ENCODE assay signal across 20 cellular contexts in the genomic region with DNA sequence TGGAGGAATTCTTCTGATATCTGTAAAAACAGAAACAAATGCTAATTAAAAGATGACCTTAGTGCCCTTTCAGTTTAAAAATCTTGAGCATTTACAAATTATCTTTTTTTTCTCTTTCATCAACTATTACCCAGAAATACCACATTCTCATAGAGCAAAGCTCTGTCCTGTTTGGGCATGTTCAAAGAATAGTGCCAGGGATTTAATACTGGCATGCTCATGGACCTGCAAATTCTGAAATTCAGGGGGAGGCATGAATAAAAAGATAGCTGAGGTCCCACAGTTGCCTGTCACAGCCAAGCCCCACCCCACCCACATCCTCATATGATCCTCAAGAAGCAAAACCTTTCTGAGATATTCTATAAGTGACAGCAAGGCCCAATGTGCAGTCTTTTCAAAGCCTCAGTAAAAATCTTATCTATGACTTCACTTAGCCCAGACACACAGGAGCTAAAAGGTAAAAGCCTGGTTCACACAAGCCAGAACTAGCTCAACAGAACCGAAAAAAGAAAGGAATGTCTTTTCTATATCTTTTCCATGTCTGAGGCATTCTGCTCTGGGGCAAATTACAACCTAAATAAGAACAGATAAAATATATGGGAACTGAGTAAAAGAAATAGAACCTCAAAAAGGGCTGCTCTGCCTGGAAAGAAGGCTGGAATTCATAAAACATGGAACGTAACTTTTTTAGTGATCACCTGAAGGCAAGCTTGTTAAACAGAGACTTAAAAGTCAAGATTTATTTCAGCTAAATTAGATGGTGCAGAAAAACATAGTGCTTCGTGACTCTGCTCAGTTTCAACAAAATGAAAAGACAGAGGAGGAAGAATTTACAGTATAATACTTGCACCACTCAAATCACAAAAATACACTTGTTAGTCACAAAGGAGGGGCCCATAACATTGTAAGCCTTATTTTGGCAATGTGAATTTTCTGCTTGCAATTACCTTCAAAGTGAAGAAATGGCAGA. TPM values are rescaled to one million over a fixed set of nuclear protein-coding genes. Genes with fewer than 3 reads are reported as not detected.
DNase-seq lines count a peak whose midpoint lies in the region; ATAC-seq and TF ChIP-seq lines count a peak whose summit lies in the region.
"Had no signal": no experiment of that assay in that cellular context is flagged by ENCODE, and none has a peak within 500 bp of the region (broad histone marks: within the 10 kb centered on the region; RNA-seq: fewer than 3 reads in every experiment).

No MANE protein-coding gene starts in this region.

- peaks cover 46% of the 10 kb centered on the region for H4K20me1 ChIP-seq in IMR-90 (ENCODE audit: insufficient read depth, low read length)

- no peaks in the 10 kb centered on the region for H3K36me3 Mint-ChIP-seq in chondrocyte (ENCODE audit: low read depth)
- H3K36me3 Mint-ChIP-seq in stimulated activated memory B cell treated with anti-CD40 and anti-IgM and Interleukin-4, amounts not matched to agents 10 μg/mL and 1 μg/mL and 100 μg/mL, for 72 hours, result no peaks in the 10 kb centered on the region
- H3K36me3 Mint-ChIP-seq: activated naive CD8-positive, alpha-beta T cell treated with anti-CD3 and anti-CD28 coated beads for 36 hours had no signal

- H3K4me1 Mint-ChIP-seq in chondrocyte (ENCODE audit: low read depth), result peaks cover 55% of the 10 kb centered on the region
- H3K4me1 Mint-ChIP-seq in stimulated activated memory B cell treated with anti-CD40 and anti-IgM and Interleukin-4, amounts not matched to agents 10 μg/mL and 1 μg/mL and 100 μg/mL, for 72 hours, result no peaks in the 10 kb centered on the region
- H3K4me1 Mint-ChIP-seq: activated naive CD8-positive, alpha-beta T cell treated with anti-CD3 and anti-CD28 coated beads for 36 hours; stimulated activated naive CD8-positive, alpha-beta T cell treated with anti-CD3 and anti-CD28 coated beads, Interleukin-15, amount 100 ng/mL, for 72 hours had no signal

- H3K9me1 ChIP-seq in IMR-90 (ENCODE audit: insufficient read depth, low read length), result peaks cover 20% of the 10 kb centered on the region

- no peak overlapping the region for H3K14ac ChIP-seq in IMR-90 (replicated peaks; ENCODE audit: low read depth, low read length)

- peak overlapping the region; percentile 85 for H3K27ac Mint-ChIP-seq in chondrocyte (ENCODE audit: unreplicated experiment)
- H3K27ac Mint-ChIP-seq in stimulated activated memory B cell treated with anti-CD40 and anti-IgM and Interleukin-4, amounts not matched to agents 10 μg/mL and 1 μg/mL and 100 μg/mL, for 72 hours, result no peak overlapping the region
- H3K27ac Mint-ChIP-seq: activated naive CD8-positive, alpha-beta T cell treated with anti-CD3 and anti-CD28 coated beads for 36 hours; activated T-cell treated with anti-CD3 and anti-CD28 coated beads, Interleukin-2, amount 50 U/mL, for 72 hours; H9; stimulated activated naive CD8-positive, alpha-beta T cell treated with anti-CD3 and anti-CD28 coated beads, Interleukin-15, amount 100 ng/mL, for 72 hours had no signal

- no TSS peak for BruUV-seq in IMR-90 (replicated peaks; lab: Mats Ljungman, UMichigan)

- peaks cover 39 to 78% of the 10 kb centered on the region in 2 experiments for H3K79me1 ChIP-seq in IMR-90 (ENCODE audit: low read depth in 1 of 2, low read length in 2 of 2)

- peak overlapping the region; percentile 45 for H3K4me3 Mint-ChIP-seq in chondrocyte (ENCODE audit: unreplicated experiment)
- H3K4me3 Mint-ChIP-seq in stimulated activated memory B cell treated with anti-CD40 and anti-IgM and Interleukin-4, amounts not matched to agents 10 μg/mL and 1 μg/mL and 100 μg/mL, for 72 hours, result no peak overlapping the region
- H3K4me3 Mint-ChIP-seq: activated naive CD8-positive, alpha-beta T cell treated with anti-CD3 and anti-CD28 coated beads for 36 hours; activated T-cell treated with anti-CD3 and anti-CD28 coated beads, Interleukin-2, amount 50 U/mL, for 72 hours; H9; stimulated activated naive CD8-positive, alpha-beta T cell treated with anti-CD3 and anti-CD28 coated beads, Interleukin-15, amount 100 ng/mL, for 72 hours had no signal

- peak overlapping the region; percentile 61 for H3K4me2 ChIP-seq in IMR-90 (ENCODE audit: low read depth, low read length)

- ATAC-seq in IMR-90 (ENCODE audit: low read depth), result peak; percentile 6
- no peak for ATAC-seq in stimulated activated memory B cell treated with anti-CD40 and anti-IgM and Interleukin-4, amounts not matched to agents 10 μg/mL and 1 μg/mL and 100 μg/mL, for 72 hours
- ATAC-seq: activated T-cell treated with anti-CD3 and anti-CD28 coated beads, Interleukin-2, amount 50 U/mL, for 72 hours; sciatic nerve; stimulated activated naive CD8-positive, alpha-beta T cell treated with anti-CD3 and anti-CD28 coated beads, Interleukin-15, amount 100 ng/mL, for 72 hours had no signal

- no peak overlapping the region for H2BK120ac ChIP-seq in IMR-90 (ENCODE audit: low read depth, low read length)

- DNase-seq in IMR-90 (no peak), chondrocyte (ENCODE audit: low spot score) (no peak), stomach (no peak), GM19240 (ENCODE audit: insufficient read length, low spot score) (no peak), dedifferentiated amniotic fluid mesenchymal stem cell (ENCODE audit: extremely low spot score) (no peak), NCI-H146 (lab: John Stamatoyannopoulos, UW) (no peak)
- DNase-seq: activated CD4-positive, CD25-positive, alpha-beta regulatory T cell treated with anti-CD3 and anti-CD28 coated beads, Interleukin-2, amount 50 U/mL, for 72 hours; activated CD8-positive, alpha-beta memory T cell treated with anti-CD3 and anti-CD28 coated beads for 24 hours; activated naive CD8-positive, alpha-beta T cell treated with anti-CD3 and anti-CD28 coated beads for 36 hours; activated T-cell treated with anti-CD3 and anti-CD28 coated beads, Interleukin-2, amount 50 U/mL, for 72 hours; dorsolateral prefrontal cortex; H9; stimulated activated CD4-positive, alpha-beta T cell treated with anti-CD3 and anti-CD28 coated beads, Interleukin-1b, Interleukin-23, amount 100 ng/mL, for 48 hours; stimulated activated naive CD8-positive, alpha-beta T cell treated with anti-CD3 and anti-CD28 coated beads, Interleukin-15, amount 100 ng/mL, for 72 hours; T-helper 9 cell had no signal

- no peak for TF ChIP-seq RAD21 in IMR-90 (IDR thresholded peaks at IDR 0.05; ENCODE audit: low read length)

- H4K5ac ChIP-seq in IMR-90 (ENCODE audit: low read depth, low read length), result no peak overlapping the region

- no peak overlapping the region for H2AK9ac ChIP-seq in IMR-90 (replicated peaks; ENCODE audit: low read depth, low read length, poor library complexity)

- H2BK5ac ChIP-seq in IMR-90 (ENCODE audit: low read depth, low read length, poor library complexity, severe bottlenecking), result peak overlapping the region; percentile 3

- H3K9me3 Mint-ChIP-seq in chondrocyte (ENCODE audit: low read depth), result no peaks in the 10 kb centered on the region
- no peaks in the 10 kb centered on the region for H3K9me3 Mint-ChIP-seq in stimulated activated memory B cell treated with anti-CD40 and anti-IgM and Interleukin-4, amounts not matched to agents 10 μg/mL and 1 μg/mL and 100 μg/mL, for 72 hours
- H3K9me3 Mint-ChIP-seq: activated naive CD8-positive, alpha-beta T cell treated with anti-CD3 and anti-CD28 coated beads for 36 hours; H9 had no signal

- H3K4me1 ChIP-seq in IMR-90 (ENCODE audit: control insufficient read depth, insufficient read depth, low read length), result peaks cover 24% of the 10 kb centered on the region
- H3K4me1 ChIP-seq in mesodermal cell (ENCODE audit: control insufficient read depth, insufficient read depth, low read length, poor library complexity, severe bottlenecking), result peaks cover 63% of the 10 kb centered on the region
- peaks cover 30 to 88% (median 56%) of the 10 kb centered on the region in 4 donors for H3K4me1 ChIP-seq in stomach

- no peak overlapping the region for H3K27ac ChIP-seq in IMR-90 (ENCODE audit: insufficient read depth, low read length)
- H3K27ac ChIP-seq in mesodermal cell (ENCODE audit: low read depth, low read length, severe bottlenecking), result peak overlapping the region; percentile 87
- peak overlapping the region in 3 of 5 donors; percentile 17 to 62 (median 45) for H3K27ac ChIP-seq in stomach
- H3K27ac ChIP-seq: neutrophil, SJSA1 had no signal

- H3K27me3 Mint-ChIP-seq in chondrocyte (ENCODE audit: low read depth), result no peaks in the 10 kb centered on the region
- H3K27me3 Mint-ChIP-seq in stimulated activated memory B cell treated with anti-CD40 and anti-IgM and Interleukin-4, amounts not matched to agents 10 μg/mL and 1 μg/mL and 100 μg/mL, for 72 hours, result peaks cover 10% of the 10 kb centered on the region
- H3K27me3 Mint-ChIP-seq: activated naive CD8-positive, alpha-beta T cell treated with anti-CD3 and anti-CD28 coated beads for 36 hours; stimulated activated naive CD8-positive, alpha-beta T cell treated with anti-CD3 and anti-CD28 coated beads, Interleukin-15, amount 100 ng/mL, for 72 hours had no signal

- CTCF ChIA-PET in IMR-90 (lab: Yijun Ruan, JAX), result interaction anchor here (0.6 to 1.1 kb wide), 4 partner anchors 11 to 134 kb away, joined by 3 to 4 read pairs (median 3); partner anchors contain the start of gene WLS

- no peak overlapping the region for H2AK5ac ChIP-seq in IMR-90 (ENCODE audit: low read depth, low read length)

- no peak overlapping the region for H3K9ac ChIP-seq in IMR-90 (ENCODE audit: low read depth, low read length)

- H4K91ac ChIP-seq in IMR-90 (ENCODE audit: insufficient read depth, low read depth, low read length), result no peak overlapping the region

- no peak for TF ChIP-seq CTCF in IMR-90 (conservative IDR thresholded peaks at IDR 0.05; ENCODE audit: low read depth, low read length)
- TF ChIP-seq CTCF in chondrocyte (IDR thresholded peaks at IDR 0.05), result no peak
- TF ChIP-seq CTCF in stomach (IDR thresholded peaks at IDR 0.05), result no peak

- no peak for TF ChIP-seq EP300 in stomach (IDR thresholded peaks at IDR 0.05)

- no peak overlapping the region for H2BK20ac ChIP-seq in IMR-90 (ENCODE audit: low read depth, low read length)

- no peak overlapping the region for H2BK15ac ChIP-seq in IMR-90 (ENCODE audit: low read depth, low read length)

- no peak overlapping the region for H2AFZ ChIP-seq in IMR-90 (replicated peaks; ENCODE audit: low read length, poor library complexity)

- H3K36me3 ChIP-seq in IMR-90 (ENCODE audit: control insufficient read depth, insufficient read depth, low read length), result no peaks in the 10 kb centered on the region; the same call in 1 of the 2 replicates
- peaks cover 8% of the 10 kb centered on the region for H3K36me3 ChIP-seq in mesodermal cell (ENCODE audit: control insufficient read depth, insufficient read depth, low read length)
- H3K36me3 ChIP-seq in stomach, result no peaks in the 10 kb centered on the region
- H3K36me3 ChIP-seq: neutrophil, SJSA1 had no signal

- WGBS in IMR-90 (ENCODE audit: extremely low coverage in 2 of 2, insufficient read length in 1 of 2), 2 experiments, result 100% methylated on average over 1 of the region's 3 CpGs; no CpG with 5 or more reads in 1 of the 2 experiments
- WGBS in mesodermal cell (ENCODE audit: insufficient coverage in 2 of 2), 2 experiments, result 92 to 100% methylated on average over 1 of the region's 3 CpGs
- 34 to 57% (median 41%) methylated on average over 3 of the region's 3 CpGs for WGBS in stomach, 5 donors

- no peak overlapping the region for H3K18ac ChIP-seq in IMR-90 (ENCODE audit: low read depth, low read length)

- intact Hi-C loops in IMR-90 (cut with micrococcal nuclease) (loop anchor here (5.0 kb wide), 1 partner anchor 679 kb away; no protein-coding TSS in a partner anchor), stomach (cut with DNase I; ENCODE audit: low total_unique reads) (no loop called here)

- TF ChIP-seq POLR2A in IMR-90 (IDR thresholded peaks at IDR 0.05; ENCODE audit: low read depth, low read length), result no peak
- no peak for TF ChIP-seq POLR2A in stomach (IDR thresholded peaks at IDR 0.05)

- no peak overlapping the region for H4K8ac ChIP-seq in IMR-90 (ENCODE audit: low read depth in 2 of 2, low read length in 2 of 2)

- POLR2A ChIA-PET in IMR-90 (lab: Charles Lee; ENCODE audit: unreplicated experiment), result no interaction called here

- peak overlapping the region; percentile 23; the same call in 1 of the 2 replicates for H3K23ac ChIP-seq in IMR-90 (ENCODE audit: low read depth, low read length)

- H3K4ac ChIP-seq in IMR-90 (ENCODE audit: low read depth, low read length), result no peak overlapping the region

- no peak overlapping the region for H3K4me3 ChIP-seq in IMR-90 (ENCODE audit: insufficient read depth, low read depth, low read length)
- no peak overlapping the region for H3K4me3 ChIP-seq in mesodermal cell (ENCODE audit: extremely low read depth, insufficient read depth, low read length, poor library complexity, severe bottlenecking)
- no peak overlapping the region for H3K4me3 ChIP-seq in stomach
- H3K4me3 ChIP-seq: dorsolateral prefrontal cortex, SJSA1 had no signal

- H3K9me3 ChIP-seq in IMR-90 (ENCODE audit: control insufficient read depth, insufficient read depth, low read length) (no peaks in the 10 kb centered on the region), mesodermal cell (ENCODE audit: control insufficient read depth, low read length) (no peaks in the 10 kb centered on the region), stomach (no peaks in the 10 kb centered on the region)
- H3K9me3 ChIP-seq: neutrophil, SJSA1 had no signal

- H3K56ac ChIP-seq in IMR-90 (ENCODE audit: extremely low read depth, insufficient read depth, low read length), result peak overlapping the region; percentile 2; the same call in 1 of the 2 replicates

- in situ Hi-C loops in IMR-90 (cut with MboI; ENCODE audit: low sequenced_read_pairs), result no loop called here

- dilution Hi-C loops in IMR-90 (cut with HindIII; ENCODE audit: low sequenced_read_pairs, unreplicated experiment), result no loop called here

- no peaks in the 10 kb centered on the region for H3K27me3 ChIP-seq in IMR-90 (ENCODE audit: control insufficient read depth, insufficient read depth, low read length)
- H3K27me3 ChIP-seq in stomach, result no peaks in the 10 kb centered on the region
- H3K27me3 ChIP-seq: dorsolateral prefrontal cortex, neutrophil, SJSA1 had no signal

RNA-seq across cellular contexts. Expression of gene WLS, which starts 11.0 kb away (rescaled TPM):
- total RNA-seq in IMR-90 (2012; rRNA removed) (139 and 157 TPM in 2 replicates), chondrocyte (149 to 207 TPM (median 160 TPM) in 3 replicates), stomach (100 to 1,000 TPM in 2 of 5 donors, 10 to 100 TPM in 3; 56.2 to 194 (median 92.2) TPM)
- polyA plus RNA-seq in IMR-90 (2012; rRNA removed) (105 and 152 TPM in 2 replicates), stomach (10 to 100 TPM; 17.9 to 50.8 (median 37.9) TPM)
- 50.8 and 60.3 TPM in 2 replicates for polyA plus RNA-seq in IMR-90 (2012; cell fraction: cytosol; rRNA removed)
- polyA plus RNA-seq in IMR-90 (2012; cell fraction: nucleus; rRNA removed; ENCODE audit: low replicate concordance), result 47.7 and 165 TPM in 2 replicates
- polyA plus RNA-seq in mesodermal cell (2013, experiment 1 of 2), result 174 TPM
- 146 TPM for polyA plus RNA-seq in mesodermal cell (2013, experiment 2 of 2)
- total RNA-seq: activated naive CD8-positive, alpha-beta T cell treated with anti-CD3 and anti-CD28 coated beads for 36 hours; activated T-cell treated with anti-CD3 and anti-CD28 coated beads, Interleukin-2, amount 50 U/mL, for 72 hours had no signal
